Comparison of ENCODE assay signal across 8 cellular contexts in genomic region chr17:75032896-75033294, GRCh38. TPM values are rescaled to one million over a fixed set of nuclear protein-coding genes. Genes with fewer than 3 reads are reported as not detected.
DNase-seq lines count a peak whose midpoint lies in the region; ATAC-seq, FAIRE-seq and TF ChIP-seq lines count a peak whose summit lies in the region.

No MANE protein-coding gene starts in this region.

- FAIRE-seq in GM12878 (lab: Jason Lieb, UNC), result no peak

- H3K36me3 ChIP-seq in HUES64 (ENCODE audit: insufficient read depth, low read length) (no peaks in the 10 kb centered on the region), GM12878 (ENCODE audit: control insufficient read depth in 2 of 2, insufficient read depth in 2 of 2, low read length in 1 of 2) (no peaks in the 10 kb centered on the region), mesodermal cell (ENCODE audit: control insufficient read depth, insufficient read depth, low read length) (peaks cover 7% of the 10 kb centered on the region)

- TF ChIP-seq CTCF in GM12878 (IDR thresholded peaks at IDR 0.05 in 2 of 3, conservative IDR thresholded peaks at IDR 0.05 in 1 of 3; ENCODE audit: control insufficient read depth in 2 of 3, extremely low read depth in 1 of 3, insufficient read depth in 1 of 3, low read depth in 3 of 3, low read length in 3 of 3), result no peak

- H3K9ac ChIP-seq in HUES64 (ENCODE audit: low read depth, low read length), result no peak overlapping the region
- H3K9ac ChIP-seq in GM12878 (ENCODE audit: control insufficient read depth, insufficient read depth, low read length), result no peak overlapping the region

- H3K4me2 ChIP-seq in GM12878 (ENCODE audit: control insufficient read depth, insufficient read depth), result peak overlapping the region; percentile 97

- H3K27me3 ChIP-seq in HUES64 (ENCODE audit: insufficient read depth, low read length) (no peaks in the 10 kb centered on the region), GM12878 (replicated peaks in 1 of 2; ENCODE audit: control insufficient read depth in 2 of 2, insufficient read depth in 2 of 2, low read length in 1 of 2) (no peaks in the 10 kb centered on the region)

- DNase-seq in Ammon's horn (ENCODE audit: low spot score), result peak; percentile 43
- no peak for DNase-seq in GM12878 (ENCODE audit: low read depth, low spot score)
- DNase-seq in HCEC 1CT, result no peak
- no peak for DNase-seq in stimulated activated CD8-positive, alpha-beta memory T cell treated with anti-CD3 and anti-CD28 coated beads, Interleukin-4, amount 100 ng/mL, for 48 hours

- intact Hi-C loops in GM12878 (cut with micrococcal nuclease; ENCODE audit: unreplicated experiment), result loop anchor here (5.0 to 10.0 kb wide), 2 partner anchors 68 to 149 kb away; partner anchors contain the start of gene SUMO2

- CTCF ChIA-PET in GM12878 (lab: Yijun Ruan, JAX), result interaction anchor here (0.8 to 5.3 kb wide), 7 partner anchors 16 to 177 kb away, joined by 3 to 37 read pairs (median 5); partner anchors contain the start of gene MRPL58

- H3K27ac ChIP-seq in HUES64 (ENCODE audit: low read depth, low read length) (no peak overlapping the region), GM12878 (ENCODE audit: control insufficient read depth, insufficient read depth) (no peak overlapping the region), mesodermal cell (ENCODE audit: low read depth, low read length, severe bottlenecking) (no peak overlapping the region)

- no peaks in the 10 kb centered on the region for H4K20me1 ChIP-seq in GM12878 (ENCODE audit: control insufficient read depth, insufficient read depth)

- RAD21 ChIA-PET in GM12878 (lab: Charles Lee; ENCODE audit: unreplicated experiment), result interaction anchor here (0.5 to 2.4 kb wide), 7 partner anchors 16 to 81 kb away, joined by 3 to 21 read pairs (median 4); partner anchors contain the start of gene MRPL58

- H3K4me1 ChIP-seq in HUES64 (ENCODE audit: insufficient read depth, low read length) (no peaks in the 10 kb centered on the region; the same call in 1 of the 2 replicates), GM12878 (ENCODE audit: control insufficient read depth, insufficient read depth, low read length) (0 out of 2 replicates have a peak, but pooled peaks cover 4% of the 10 kb centered on the region), mesodermal cell (ENCODE audit: control insufficient read depth, insufficient read depth, low read length, poor library complexity, severe bottlenecking) (peaks cover 6% of the 10 kb centered on the region)

- no TSS peak for BruUV-seq in GM12878 (replicated peaks; lab: Mats Ljungman, UMichigan)

- H3K9me3 ChIP-seq in HUES64 (ENCODE audit: insufficient read depth, low read depth, low read length) (peaks cover 13% of the 10 kb centered on the region), GM12878 (replicated peaks; ENCODE audit: control insufficient read depth, insufficient read depth, low read length) (no peaks in the 10 kb centered on the region; the same call in 2 of the 3 replicates), mesodermal cell (ENCODE audit: control insufficient read depth, low read length) (peaks cover 17% of the 10 kb centered on the region)

- no peak for TF ChIP-seq EP300 in GM12878 (IDR thresholded peaks at IDR 0.05; ENCODE audit: borderline replicate concordance in 1 of 2, control insufficient read depth in 1 of 2, low read depth in 2 of 2, low read length in 2 of 2)

- H3K79me2 ChIP-seq in GM12878 (ENCODE audit: control insufficient read depth, insufficient read depth, low read length), result no peaks in the 10 kb centered on the region

- ATAC-seq in GM12878, result no peak
- ATAC-seq in GM19397 (IDR thresholded peaks at IDR 0.05; ENCODE audit: unreplicated experiment), result no peak
- no peak for ATAC-seq in HG03175 (IDR thresholded peaks at IDR 0.05; ENCODE audit: unreplicated experiment)

- peak overlapping the region; percentile 40 for H2AFZ ChIP-seq in GM12878 (ENCODE audit: control insufficient read depth, low read depth, low read length)

- H3K4me3 ChIP-seq in HUES64 (ENCODE audit: low read length), result peak overlapping the region; percentile 90
- peak overlapping the region; percentile 36 for H3K4me3 ChIP-seq in GM12878
- H3K4me3 ChIP-seq in mesodermal cell (ENCODE audit: extremely low read depth, insufficient read depth, low read length, poor library complexity, severe bottlenecking), result peak overlapping the region; percentile 88

- no peak for TF ChIP-seq POLR2A in GM12878 (IDR thresholded peaks at IDR 0.05; ENCODE audit: low read depth, low read length)

- in situ Hi-C loops in GM12878 (cut with MboI), result no loop called here

- SMC1A ChIA-PET in GM12878 (lab: Charles Lee; ENCODE audit: uncharacterized antibody, unreplicated experiment), result interaction anchor here (1.4 to 1.6 kb wide), 2 partner anchors 16 to 72 kb away, joined by 5 to 15 read pairs; no protein-coding TSS in a partner anchor

- 40% methylated on average over 7 of the region's 8 CpGs for WGBS in HUES64
- 21% methylated on average over 8 of the region's 8 CpGs for WGBS in GM12878 (ENCODE audit: insufficient coverage, insufficient replicate concordance, low lambda C conversion rate, missing lambda C conversion rate)
- 33 to 80% methylated on average over 1 to 2 of the region's 8 CpGs for WGBS in mesodermal cell (ENCODE audit: insufficient coverage in 2 of 2), 2 experiments

- no peak for TF ChIP-seq RAD21 in GM12878 (IDR thresholded peaks at IDR 0.05; ENCODE audit: insufficient read depth, low read depth, low read length)

- POLR2A ChIA-PET in GM12878 (lab: Charles Lee), result interaction anchor here (2.1 kb wide), 1 partner anchor 21 kb away, joined by 10 read pairs; the partner anchor contains the start of gene MRPL58

RNA-seq across cellular contexts. Expression of gene ATP5PD, which starts 13.9 kb away (rescaled TPM):
- polyA plus RNA-seq in HUES64 (2013, experiment 1 of 2), result 254 TPM
- polyA plus RNA-seq in HUES64 (2013, experiment 2 of 2), result 305 TPM
- 36.7 and 39.6 TPM in 2 replicates for total RNA-seq in GM12878 (2013; cell fraction: nucleolus; rRNA removed)
- total RNA-seq in GM12878 (2014; rRNA removed) (201 and 218 TPM in 2 replicates), GM12878 (2014; rRNA removed; fragmentation: Illumina TruSeq; extraction: Trizol) (303 and 307 TPM in 2 replicates), GM12878 (2021) (209 and 218 TPM in 2 replicates)
- 502 TPM for polyA plus RNA-seq in GM12878 (2011; ENCODE audit: low read depth)
- polyA plus RNA-seq in GM12878 (2011; rRNA removed) (172 and 241 TPM in 2 replicates), GM12878 (2014; fragmentation: Illumina TruSeq; extraction: Trizol) (338 and 519 TPM in 2 replicates), GM12878 (2014; fragmentation: Nextera tagmentation; extraction: Ambion mirVana) (100 to 1,000 TPM; 710 to 772 TPM), GM12878 (2014; rRNA removed) (186 and 195 TPM in 2 replicates), GM12878 (2016; fragmentation: Nextera tagmentation; extraction: Ambion mirVana) (100 to 1,000 TPM; 436 to 445 TPM)
- polyA plus RNA-seq in GM12878 (2011; cell fraction: cytosol; rRNA removed), result 200 and 326 TPM in 2 replicates
- 83.7 and 91.7 TPM in 2 replicates for polyA plus RNA-seq in GM12878 (2011; cell fraction: nucleus; rRNA removed)
- polyA plus RNA-seq in GM12878 (2012), result 300 and 334 TPM in 2 replicates
- polyA minus RNA-seq in GM12878 (2011; rRNA and poly(A)+ RNA removed), result 126 and 155 TPM in 2 replicates
- 46.9 and 49.8 TPM in 2 replicates for polyA minus RNA-seq in GM12878 (2011; cell fraction: cytosol; rRNA and poly(A)+ RNA removed)
- polyA minus RNA-seq in GM12878 (2011; cell fraction: nucleus; rRNA and poly(A)+ RNA removed), result 23.5 and 27.0 TPM in 2 replicates
- 183 TPM for polyA plus RNA-seq in mesodermal cell (2013, experiment 1 of 2)
- 197 TPM for polyA plus RNA-seq in mesodermal cell (2013, experiment 2 of 2)

RNA-seq across cellular contexts. Expression of gene KCTD2, which starts 14.1 kb away (rescaled TPM):
- polyA plus RNA-seq in HUES64 (2013, experiment 1 of 2), result 27.8 TPM
- polyA plus RNA-seq in HUES64 (2013, experiment 2 of 2), result 27.6 TPM
- total RNA-seq in GM12878 (2013; cell fraction: nucleolus; rRNA removed), result 9.1 and 11.1 TPM in 2 replicates
- total RNA-seq in GM12878 (2014; rRNA removed), result 13.6 and 14.2 TPM in 2 replicates
- total RNA-seq in GM12878 (2014; rRNA removed; fragmentation: Illumina TruSeq; extraction: Trizol), result 11.9 and 13.3 TPM in 2 replicates
- 16.7 and 16.8 TPM in 2 replicates for total RNA-seq in GM12878 (2021)
- polyA plus RNA-seq in GM12878 (2011; ENCODE audit: low read depth), result 9.5 TPM
- polyA plus RNA-seq in GM12878 (2011; rRNA removed), result 27.5 and 32.3 TPM in 2 replicates
- polyA plus RNA-seq in GM12878 (2011; cell fraction: cytosol; rRNA removed), result 27.2 and 28.9 TPM in 2 replicates
- 17.1 and 18.6 TPM in 2 replicates for polyA plus RNA-seq in GM12878 (2011; cell fraction: nucleus; rRNA removed)
- polyA plus RNA-seq in GM12878 (2012), result 11.4 and 12.4 TPM in 2 replicates
- polyA plus RNA-seq in GM12878 (2014; fragmentation: Illumina TruSeq; extraction: Trizol), result 17.3 and 20.0 TPM in 2 replicates
- 1 to 10 TPM; 1.5 to 2.2 TPM for polyA plus RNA-seq in GM12878 (2014; fragmentation: Nextera tagmentation; extraction: Ambion mirVana)
- polyA plus RNA-seq in GM12878 (2014; rRNA removed), result 15.6 and 16.1 TPM in 2 replicates
- polyA plus RNA-seq in GM12878 (2016; fragmentation: Nextera tagmentation; extraction: Ambion mirVana), result 1 to 10 TPM; 1.5 to 4.5 TPM
- polyA minus RNA-seq in GM12878 (2011; rRNA and poly(A)+ RNA removed), result 15.0 and 21.0 TPM in 2 replicates
- 4.9 and 7.3 TPM in 2 replicates for polyA minus RNA-seq in GM12878 (2011; cell fraction: cytosol; rRNA and poly(A)+ RNA removed)
- polyA minus RNA-seq in GM12878 (2011; cell fraction: nucleus; rRNA and poly(A)+ RNA removed), result 2.8 and 4.6 TPM in 2 replicates
- polyA plus RNA-seq in mesodermal cell (2013, experiment 1 of 2), result 22.7 TPM
- 19.3 TPM for polyA plus RNA-seq in mesodermal cell (2013, experiment 2 of 2)

RNA-seq across cellular contexts. Expression of gene MRPL58, which starts 20.4 kb away (rescaled TPM):
- 49.1 TPM for polyA plus RNA-seq in HUES64 (2013, experiment 1 of 2)
- 52.9 TPM for polyA plus RNA-seq in HUES64 (2013, experiment 2 of 2)
- 3.2 and 3.4 TPM in 2 replicates for total RNA-seq in GM12878 (2013; cell fraction: nucleolus; rRNA removed)
- total RNA-seq in GM12878 (2014; rRNA removed) (64.3 and 65.6 TPM in 2 replicates), GM12878 (2014; rRNA removed; fragmentation: Illumina TruSeq; extraction: Trizol) (39.5 and 46.3 TPM in 2 replicates), GM12878 (2021) (43.0 and 44.0 TPM in 2 replicates)
- polyA plus RNA-seq in GM12878 (2011; ENCODE audit: low read depth), result 28.1 TPM
- polyA plus RNA-seq in GM12878 (2011; rRNA removed) (53.5 and 60.3 TPM in 2 replicates), GM12878 (2014; fragmentation: Illumina TruSeq; extraction: Trizol) (51.1 and 52.2 TPM in 2 replicates), GM12878 (2014; fragmentation: Nextera tagmentation; extraction: Ambion mirVana) (10 to 100 TPM; 23.0 to 43.7 TPM), GM12878 (2014; rRNA removed) (60.0 and 73.2 TPM in 2 replicates), GM12878 (2016; fragmentation: Nextera tagmentation; extraction: Ambion mirVana) (10 to 100 TPM; 52.7 to 59.2 TPM)
- polyA plus RNA-seq in GM12878 (2011; cell fraction: cytosol; rRNA removed), result 38.0 and 49.9 TPM in 2 replicates
- polyA plus RNA-seq in GM12878 (2011; cell fraction: nucleus; rRNA removed), result 23.0 and 24.4 TPM in 2 replicates
- 25.5 and 28.9 TPM in 2 replicates for polyA plus RNA-seq in GM12878 (2012)
- 13.5 and 16.6 TPM in 2 replicates for polyA minus RNA-seq in GM12878 (2011; rRNA and poly(A)+ RNA removed)
- polyA minus RNA-seq in GM12878 (2011; cell fraction: cytosol; rRNA and poly(A)+ RNA removed), result 8.0 and 11.3 TPM in 2 replicates
- 3.5 and 5.5 TPM in 2 replicates for polyA minus RNA-seq in GM12878 (2011; cell fraction: nucleus; rRNA and poly(A)+ RNA removed)
- polyA plus RNA-seq in mesodermal cell (2013, experiment 1 of 2), result 42.4 TPM
- polyA plus RNA-seq in mesodermal cell (2013, experiment 2 of 2), result 40.8 TPM

RNA-seq across cellular contexts. Expression of gene CDR2L, which starts 45.5 kb away (rescaled TPM):
- polyA plus RNA-seq in HUES64 (2013, experiment 1 of 2), result 16.6 TPM
- 16.5 TPM for polyA plus RNA-seq in HUES64 (2013, experiment 2 of 2)
- not detected in 2 replicates for total RNA-seq in GM12878 (2013; cell fraction: nucleolus; rRNA removed)
- total RNA-seq in GM12878 (2014; rRNA removed) (0.05 TPM in 1 of 2 replicates, not detected in the other), GM12878 (2014; rRNA removed; fragmentation: Illumina TruSeq; extraction: Trizol) (0.04 TPM in 1 of 2 replicates, not detected in the other), GM12878 (2021) (0.05 and 0.18 TPM in 2 replicates)
- polyA plus RNA-seq in GM12878 (2011; ENCODE audit: low read depth), result not detected
- polyA plus RNA-seq in GM12878 (2011; rRNA removed) (0.03 TPM in 1 of 2 replicates, not detected in the other), GM12878 (2014; fragmentation: Illumina TruSeq; extraction: Trizol) (not detected in 2 replicates), GM12878 (2014; fragmentation: Nextera tagmentation; extraction: Ambion mirVana) (not detected), GM12878 (2014; rRNA removed) (0.03 TPM in 1 of 2 replicates, not detected in the other), GM12878 (2016; fragmentation: Nextera tagmentation; extraction: Ambion mirVana) (under 1 TPM in 1 of 2 experiments, not detected in 1; 0.04 TPM)
- 0.05 TPM in 1 of 2 replicates, not detected in the other for polyA plus RNA-seq in GM12878 (2011; cell fraction: cytosol; rRNA removed)
- 0.06 TPM in 1 of 2 replicates, not detected in the other for polyA plus RNA-seq in GM12878 (2011; cell fraction: nucleus; rRNA removed)
- polyA plus RNA-seq in GM12878 (2012), result 0.08 TPM in 2 replicates
- not detected in 2 replicates for polyA minus RNA-seq in GM12878 (2011; rRNA and poly(A)+ RNA removed)
- 0.31 and 0.53 TPM in 2 replicates for polyA minus RNA-seq in GM12878 (2011; cell fraction: cytosol; rRNA and poly(A)+ RNA removed)
- polyA minus RNA-seq in GM12878 (2011; cell fraction: nucleus; rRNA and poly(A)+ RNA removed), result 0.10 TPM in 1 of 2 replicates, not detected in the other
- 31.0 TPM for polyA plus RNA-seq in mesodermal cell (2013, experiment 1 of 2)
- 24.4 TPM for polyA plus RNA-seq in mesodermal cell (2013, experiment 2 of 2)

RNA-seq across cellular contexts. Expression of gene SLC16A5, which starts 54.9 kb away (rescaled TPM):
- 7.8 TPM for polyA plus RNA-seq in HUES64 (2013, experiment 1 of 2)
- polyA plus RNA-seq in HUES64 (2013, experiment 2 of 2), result 11.9 TPM
- total RNA-seq in GM12878 (2013; cell fraction: nucleolus; rRNA removed), result 4.4 and 6.6 TPM in 2 replicates
- total RNA-seq in GM12878 (2014; rRNA removed) (0.76 and 1.2 TPM in 2 replicates), GM12878 (2014; rRNA removed; fragmentation: Illumina TruSeq; extraction: Trizol) (0.88 and 0.94 TPM in 2 replicates), GM12878 (2021) (3.1 and 3.4 TPM in 2 replicates)
- polyA plus RNA-seq in GM12878 (2011; ENCODE audit: low read depth), result 0.83 TPM
- polyA plus RNA-seq in GM12878 (2011; rRNA removed) (0.17 and 0.30 TPM in 2 replicates), GM12878 (2014; fragmentation: Illumina TruSeq; extraction: Trizol) (0.17 and 0.84 TPM in 2 replicates), GM12878 (2014; fragmentation: Nextera tagmentation; extraction: Ambion mirVana) (under 1 TPM; 0.03 to 0.16 TPM), GM12878 (2014; rRNA removed) (2.4 and 3.0 TPM in 2 replicates), GM12878 (2016; fragmentation: Nextera tagmentation; extraction: Ambion mirVana) (1 to 10 TPM in 1 of 2 experiments, under 1 TPM in 1; 0.98 to 1.0 TPM)
- polyA plus RNA-seq in GM12878 (2011; cell fraction: cytosol; rRNA removed), result 0.57 and 0.84 TPM in 2 replicates
- polyA plus RNA-seq in GM12878 (2011; cell fraction: nucleus; rRNA removed), result 2.8 and 2.9 TPM in 2 replicates
- 2.9 and 4.1 TPM in 2 replicates for polyA plus RNA-seq in GM12878 (2012)
- 0.22 and 0.41 TPM in 2 replicates for polyA minus RNA-seq in GM12878 (2011; rRNA and poly(A)+ RNA removed)
- polyA minus RNA-seq in GM12878 (2011; cell fraction: cytosol; rRNA and poly(A)+ RNA removed), result 0.53 and 0.94 TPM in 2 replicates
- 0.73 and 0.96 TPM in 2 replicates for polyA minus RNA-seq in GM12878 (2011; cell fraction: nucleus; rRNA and poly(A)+ RNA removed)
- 20.1 TPM for polyA plus RNA-seq in mesodermal cell (2013, experiment 1 of 2)
- polyA plus RNA-seq in mesodermal cell (2013, experiment 2 of 2), result 19.1 TPM

Comparison
In these comparisons a context has a peak if more than half of its experiments do, and no peak if none do; other contexts are left out.
1. H3K4me3 ChIP-seq: peak in every context shown above with its lines; median percentile 90 in HUES64; 88 in mesodermal cell; 36 in GM12878.